Comparison of ENCODE assay signal across 8 cellular contexts in genomic region chr11:117097567-117098268, GRCh38. TPM values are rescaled to one million over a fixed set of nuclear protein-coding genes. Genes with fewer than 3 reads are reported as not detected.
DNase-seq lines count a peak whose midpoint lies in the region; ATAC-seq and TF ChIP-seq lines count a peak whose summit lies in the region.

No MANE protein-coding gene starts in this region.

- TF ChIP-seq CTCF in left ventricle myocardium inferior (IDR thresholded peaks at IDR 0.05; ENCODE audit: borderline replicate concordance) (no peak), progenitor cell of endocrine pancreas (IDR thresholded peaks at IDR 0.05; ENCODE audit: unreplicated experiment) (no peak)

- H3K27ac ChIP-seq in left ventricle myocardium inferior (replicated peaks), result peak overlapping the region; percentile 99

- no peaks in the 10 kb centered on the region for H3K9me3 Mint-ChIP-seq in activated naive CD8-positive, alpha-beta T cell treated with anti-CD3 and anti-CD28 coated beads, Interleukin-2, amount 50 U/mL, for 24 hours
- no peaks in the 10 kb centered on the region for H3K9me3 Mint-ChIP-seq in progenitor cell of endocrine pancreas (ENCODE audit: low read depth)

- no peaks in the 10 kb centered on the region for H3K36me3 ChIP-seq in left ventricle myocardium inferior

- no peaks in the 10 kb centered on the region for H3K9me3 ChIP-seq in left ventricle myocardium inferior (replicated peaks)

- peak overlapping the region; percentile 98 for H3K4me3 Mint-ChIP-seq in activated naive CD8-positive, alpha-beta T cell treated with anti-CD3 and anti-CD28 coated beads, Interleukin-2, amount 50 U/mL, for 24 hours
- peak overlapping the region; percentile 98 for H3K4me3 Mint-ChIP-seq in progenitor cell of endocrine pancreas (ENCODE audit: low read depth)

- intact Hi-C loops in left ventricle myocardium inferior (cut with micrococcal nuclease), result no loop called here

- H3K27ac Mint-ChIP-seq in activated naive CD8-positive, alpha-beta T cell treated with anti-CD3 and anti-CD28 coated beads, Interleukin-2, amount 50 U/mL, for 24 hours, result peak overlapping the region; percentile 95
- H3K27ac Mint-ChIP-seq in progenitor cell of endocrine pancreas, result peak overlapping the region; percentile 95

- H3K4me3 ChIP-seq in left ventricle myocardium inferior, result peak overlapping the region; percentile 84

- H3K27me3 Mint-ChIP-seq in activated naive CD8-positive, alpha-beta T cell treated with anti-CD3 and anti-CD28 coated beads, Interleukin-2, amount 50 U/mL, for 24 hours, result no peaks in the 10 kb centered on the region
- H3K27me3 Mint-ChIP-seq in progenitor cell of endocrine pancreas, result no peaks in the 10 kb centered on the region

- H3K4me1 Mint-ChIP-seq in activated naive CD8-positive, alpha-beta T cell treated with anti-CD3 and anti-CD28 coated beads, Interleukin-2, amount 50 U/mL, for 24 hours, result peaks cover 60% of the 10 kb centered on the region
- H3K4me1 Mint-ChIP-seq in progenitor cell of endocrine pancreas (ENCODE audit: low read depth), result peaks cover 48% of the 10 kb centered on the region

- peaks cover 3% of the 10 kb centered on the region for H3K36me3 Mint-ChIP-seq in activated naive CD8-positive, alpha-beta T cell treated with anti-CD3 and anti-CD28 coated beads, Interleukin-2, amount 50 U/mL, for 24 hours (ENCODE audit: low read depth)
- H3K36me3 Mint-ChIP-seq in progenitor cell of endocrine pancreas (ENCODE audit: insufficient read depth), result no peaks in the 10 kb centered on the region

- DNase-seq in activated T-cell treated with anti-CD3 and anti-CD28 coated beads for 1 hour (ENCODE audit: low read depth) (peak; percentile 19), NOMO-1 treated with dmso at 0.1 percent for 144 hours (lab: John Stamatoyannopoulos, UW; ENCODE audit: unreplicated experiment) (peak; percentile 6), left ventricle myocardium inferior (peak; percentile 42), progenitor cell of endocrine pancreas (ENCODE audit: low spot score, unreplicated experiment) (peak; percentile 45), NCI-H446 treated with DMSO at 0.1 percent for 48 hours (lab: John Stamatoyannopoulos, UW) (no peak)
- no peak for DNase-seq in activated T-cell treated with anti-CD3 and anti-CD28 coated beads, Interleukin-2, amount 50 U/mL, for 1 hour
- peak; percentile 46 for DNase-seq in activated naive CD8-positive, alpha-beta T cell treated with anti-CD3 and anti-CD28 coated beads, Interleukin-2, amount 50 U/mL, for 24 hours

- ATAC-seq in HG02870 (IDR thresholded peaks at IDR 0.05; ENCODE audit: unreplicated experiment), result peak; percentile 14
- ATAC-seq in activated naive CD8-positive, alpha-beta T cell treated with anti-CD3 and anti-CD28 coated beads, Interleukin-2, amount 50 U/mL, for 24 hours, result peak; percentile 13

- peaks cover 68% of the 10 kb centered on the region for H3K4me1 ChIP-seq in left ventricle myocardium inferior

- H3K27me3 ChIP-seq in left ventricle myocardium inferior (ENCODE audit: low read depth), result no peaks in the 10 kb centered on the region

RNA-seq across cellular contexts. Expression of gene SIK3, which starts 0.5 kb away (rescaled TPM):
- total RNA-seq in left ventricle myocardium inferior (36.3 TPM), progenitor cell of endocrine pancreas (61.0 and 68.0 TPM in 2 replicates)

RNA-seq across cellular contexts. Expression of gene PAFAH1B2, which starts 46.4 kb away (rescaled TPM):
- total RNA-seq in left ventricle myocardium inferior, result 51.5 TPM
- 116 and 121 TPM in 2 replicates for total RNA-seq in progenitor cell of endocrine pancreas

Comparison
In these comparisons a context has a peak if more than half of its experiments do, and no peak if none do; other contexts are left out.
1. DNase-seq: peak in activated T-cell treated with anti-CD3 and anti-CD28 coated beads for 1 hour (single experiment), NOMO-1 treated with dmso at 0.1 percent for 144 hours (single experiment), activated naive CD8-positive, alpha-beta T cell treated with anti-CD3 and anti-CD28 coated beads, Interleukin-2, amount 50 U/mL, for 24 hours (single experiment), left ventricle myocardium inferior (single experiment) and progenitor cell of endocrine pancreas (single experiment); none in activated T-cell treated with anti-CD3 and anti-CD28 coated beads, Interleukin-2, amount 50 U/mL, for 1 hour (single experiment) and NCI-H446 treated with DMSO at 0.1 percent for 48 hours (single experiment).